ENCODE assay signal across 10 cellular contexts in genomic region chr13:48400090-48400694, GRCh38. TPM values are rescaled to one million over a fixed set of nuclear protein-coding genes. Genes with fewer than 3 reads are reported as not detected.
DNase-seq lines count a peak whose midpoint lies in the region; ATAC-seq and TF ChIP-seq lines count a peak whose summit lies in the region.
"Had no signal": no experiment of that assay in that cellular context is flagged by ENCODE, and none has a peak within 500 bp of the region (broad histone marks: within the 10 kb centered on the region; RNA-seq: fewer than 3 reads in every experiment).

No MANE protein-coding gene starts in this region.

- TF ChIP-seq CTCF in chondrocyte (IDR thresholded peaks at IDR 0.05) (no peak), vagina (IDR thresholded peaks at IDR 0.05) (no peak)

- peaks cover 6% of the 10 kb centered on the region for H3K9me3 Mint-ChIP-seq in stimulated activated naive CD8-positive, alpha-beta T cell treated with anti-CD3 and anti-CD28 coated beads, Interleukin-15, Interleukin-2, amounts not matched to agents 100 ng/mL and 50 ng/mL, for 24 hours
- peaks cover 9 to 16% of the 10 kb centered on the region in 2 donors for H3K9me3 Mint-ChIP-seq in stimulated activated naive CD8-positive, alpha-beta T cell treated with anti-CD3 and anti-CD28 coated beads, Interleukin-15, amount 100 ng/mL, for 72 hours
- peaks cover 13% of the 10 kb centered on the region for H3K9me3 Mint-ChIP-seq in chondrocyte (ENCODE audit: low read depth)
- peaks cover 0 to 14% (median 4%) of the 10 kb centered on the region in 11 donors for H3K9me3 Mint-ChIP-seq in naive thymus-derived CD4-positive, alpha-beta T cell

- no peaks in the 10 kb centered on the region for H3K9me3 ChIP-seq in naive thymus-derived CD4-positive, alpha-beta T cell (ENCODE audit: control insufficient read depth in 2 of 3, low read length in 3 of 3)
- H3K9me3 ChIP-seq in vagina: no peaks in the 10 kb centered on the region

- no peak overlapping the region for H3K4me3 Mint-ChIP-seq in stimulated activated naive CD8-positive, alpha-beta T cell treated with anti-CD3 and anti-CD28 coated beads, Interleukin-15, Interleukin-2, amounts not matched to agents 100 ng/mL and 50 ng/mL, for 24 hours
- no peak overlapping the region for H3K4me3 Mint-ChIP-seq in stimulated activated naive CD8-positive, alpha-beta T cell treated with anti-CD3 and anti-CD28 coated beads, Interleukin-15, amount 100 ng/mL, for 72 hours
- no peak overlapping the region for H3K4me3 Mint-ChIP-seq in chondrocyte (ENCODE audit: unreplicated experiment)
- H3K4me3 Mint-ChIP-seq in naive thymus-derived CD4-positive, alpha-beta T cell: no peak overlapping the region

- TF ChIP-seq POLR2A in vagina (IDR thresholded peaks at IDR 0.05): no peak

- no peaks in the 10 kb centered on the region for H3K27me3 Mint-ChIP-seq in stimulated activated naive CD8-positive, alpha-beta T cell treated with anti-CD3 and anti-CD28 coated beads, Interleukin-15, Interleukin-2, amounts not matched to agents 100 ng/mL and 50 ng/mL, for 24 hours
- H3K27me3 Mint-ChIP-seq in stimulated activated naive CD8-positive, alpha-beta T cell treated with anti-CD3 and anti-CD28 coated beads, Interleukin-15, amount 100 ng/mL, for 72 hours: no peaks in the 10 kb centered on the region
- H3K27me3 Mint-ChIP-seq in chondrocyte (ENCODE audit: low read depth): no peaks in the 10 kb centered on the region
- no peaks in the 10 kb centered on the region for H3K27me3 Mint-ChIP-seq in naive thymus-derived CD4-positive, alpha-beta T cell

- POLR2A ChIA-PET in naive thymus-derived CD4-positive, alpha-beta T cell (lab: Charles Lee): interaction anchor here (0.6 to 2.7 kb wide), 6 partner anchors 132 to 254 kb away, joined by 3 to 24 read pairs (median 10); partner anchors contain the start of gene RCBTB2

- H3K27ac ChIP-seq in naive thymus-derived CD4-positive, alpha-beta T cell (ENCODE audit: low read depth, low read length): no peak overlapping the region
- peak overlapping the region; percentile 88 for H3K27ac ChIP-seq in vagina

- intact Hi-C loops in naive thymus-derived CD4-positive, alpha-beta T cell (cut with micrococcal nuclease): loop anchor here in 1 of 2 donors (2.0 to 5.0 kb wide), 4 partner anchors 49 to 369 kb away; partner anchors contain the start of gene ITM2B
- intact Hi-C loops in vagina (cut with DNase I): no loop called here

- H3K4me1 ChIP-seq in naive thymus-derived CD4-positive, alpha-beta T cell (ENCODE audit: control insufficient read depth in 2 of 2, insufficient read depth in 2 of 2, low read length in 2 of 2): peaks cover 28 to 39% of the 10 kb centered on the region in 2 donors
- H3K4me1 ChIP-seq in vagina: peaks cover 71% of the 10 kb centered on the region

- no peak for ATAC-seq in stimulated activated naive CD8-positive, alpha-beta T cell treated with anti-CD3 and anti-CD28 coated beads, Interleukin-15, amount 100 ng/mL, for 72 hours
- ATAC-seq in naive thymus-derived CD4-positive, alpha-beta T cell: no peak

- peaks cover 23% of the 10 kb centered on the region for H3K36me3 Mint-ChIP-seq in stimulated activated naive CD8-positive, alpha-beta T cell treated with anti-CD3 and anti-CD28 coated beads, Interleukin-15, Interleukin-2, amounts not matched to agents 100 ng/mL and 50 ng/mL, for 24 hours (ENCODE audit: low read depth)
- peaks cover 15% of the 10 kb centered on the region for H3K36me3 Mint-ChIP-seq in chondrocyte (ENCODE audit: low read depth)
- peaks cover 7 to 24% (median 15%) of the 10 kb centered on the region in 5 donors for H3K36me3 Mint-ChIP-seq in naive thymus-derived CD4-positive, alpha-beta T cell

- H3K4me1 Mint-ChIP-seq in stimulated activated naive CD8-positive, alpha-beta T cell treated with anti-CD3 and anti-CD28 coated beads, Interleukin-15, Interleukin-2, amounts not matched to agents 100 ng/mL and 50 ng/mL, for 24 hours (ENCODE audit: low read depth): peaks cover 50% of the 10 kb centered on the region
- H3K4me1 Mint-ChIP-seq in stimulated activated naive CD8-positive, alpha-beta T cell treated with anti-CD3 and anti-CD28 coated beads, Interleukin-15, amount 100 ng/mL, for 72 hours: peaks cover 48% of the 10 kb centered on the region
- H3K4me1 Mint-ChIP-seq in chondrocyte (ENCODE audit: low read depth): peaks cover 66% of the 10 kb centered on the region
- H3K4me1 Mint-ChIP-seq in naive thymus-derived CD4-positive, alpha-beta T cell: peaks cover 21 to 71% (median 56%) of the 10 kb centered on the region in 7 donors

- no peaks in the 10 kb centered on the region for H3K27me3 ChIP-seq in naive thymus-derived CD4-positive, alpha-beta T cell (ENCODE audit: control insufficient read depth in 2 of 2, insufficient read depth in 2 of 2, low read length in 2 of 2)
- H3K27me3 ChIP-seq in vagina: no peaks in the 10 kb centered on the region

- DNase-seq in stimulated activated naive CD8-positive, alpha-beta T cell treated with anti-CD3 and anti-CD28 coated beads, Interleukin-15, amount 100 ng/mL, for 72 hours: no peak
- DNase-seq in chondrocyte (ENCODE audit: low spot score) (no peak), vagina (ENCODE audit: extremely low spot score in 2 of 2) (no peak), NCI-H345 (lab: John Stamatoyannopoulos, UW) (no peak), T1000 (lab: John Stamatoyannopoulos, UW) (no peak)
- no peak for DNase-seq in naive thymus-derived CD4-positive, alpha-beta T cell
- DNase-seq in stimulated activated CD4-positive, alpha-beta T cell treated with anti-CD3 and anti-CD28 coated beads, Interleukin-2, amount 100 ng/mL, for 24 hours: no peak
- DNase-seq: activated CD4-positive, CD25-positive, alpha-beta regulatory T cell; hypothalamus had no signal

- H3K4me3 ChIP-seq in naive thymus-derived CD4-positive, alpha-beta T cell (ENCODE audit: low read length): no peak overlapping the region
- no peak overlapping the region for H3K4me3 ChIP-seq in vagina

- CTCF ChIA-PET in naive thymus-derived CD4-positive, alpha-beta T cell (lab: Charles Lee): interaction anchor here (0.8 to 3.9 kb wide), 7 partner anchors 58 to 181 kb away, joined by 3 to 66 read pairs (median 4); no protein-coding TSS in a partner anchor

- H3K27ac Mint-ChIP-seq in stimulated activated naive CD8-positive, alpha-beta T cell treated with anti-CD3 and anti-CD28 coated beads, Interleukin-15, Interleukin-2, amounts not matched to agents 100 ng/mL and 50 ng/mL, for 24 hours: peak overlapping the region; percentile 7
- no peak overlapping the region for H3K27ac Mint-ChIP-seq in stimulated activated naive CD8-positive, alpha-beta T cell treated with anti-CD3 and anti-CD28 coated beads, Interleukin-15, amount 100 ng/mL, for 72 hours
- peak overlapping the region; percentile 90 for H3K27ac Mint-ChIP-seq in chondrocyte (ENCODE audit: unreplicated experiment)
- peak overlapping the region in 8 of 9 donors; percentile 30 to 90 (median 72) for H3K27ac Mint-ChIP-seq in naive thymus-derived CD4-positive, alpha-beta T cell

- H3K36me3 ChIP-seq in naive thymus-derived CD4-positive, alpha-beta T cell (ENCODE audit: control insufficient read depth in 2 of 3, insufficient read depth in 3 of 3, low read length in 3 of 3): no peaks in the 10 kb centered on the region
- no peaks in the 10 kb centered on the region for H3K36me3 ChIP-seq in vagina

RNA-seq across cellular contexts. Expression of gene LPAR6, which starts 12.7 kb away (rescaled TPM):
- total RNA-seq in chondrocyte (3.9 to 5.4 TPM (median 4.1 TPM) in 3 replicates), vagina (43.2 TPM)
- 10 to 100 TPM; 24.1 to 60.4 (median 32.8) TPM for total RNA-seq in naive thymus-derived CD4-positive, alpha-beta T cell
- polyA plus RNA-seq in naive thymus-derived CD4-positive, alpha-beta T cell: 10 to 100 TPM; 51.0 to 59.8 TPM

Comparison
In these comparisons a context has a peak if more than half of its experiments do, and no peak if none do; other contexts are left out.
1. H3K27ac Mint-ChIP-seq: peak in stimulated activated naive CD8-positive, alpha-beta T cell treated with anti-CD3 and anti-CD28 coated beads, Interleukin-15, Interleukin-2, amounts not matched to agents 100 ng/mL and 50 ng/mL, for 24 hours (single experiment), chondrocyte (single experiment) and naive thymus-derived CD4-positive, alpha-beta T cell (8 of 9); none in stimulated activated naive CD8-positive, alpha-beta T cell treated with anti-CD3 and anti-CD28 coated beads, Interleukin-15, amount 100 ng/mL, for 72 hours (0 of 2).